In the genomic region with DNA sequence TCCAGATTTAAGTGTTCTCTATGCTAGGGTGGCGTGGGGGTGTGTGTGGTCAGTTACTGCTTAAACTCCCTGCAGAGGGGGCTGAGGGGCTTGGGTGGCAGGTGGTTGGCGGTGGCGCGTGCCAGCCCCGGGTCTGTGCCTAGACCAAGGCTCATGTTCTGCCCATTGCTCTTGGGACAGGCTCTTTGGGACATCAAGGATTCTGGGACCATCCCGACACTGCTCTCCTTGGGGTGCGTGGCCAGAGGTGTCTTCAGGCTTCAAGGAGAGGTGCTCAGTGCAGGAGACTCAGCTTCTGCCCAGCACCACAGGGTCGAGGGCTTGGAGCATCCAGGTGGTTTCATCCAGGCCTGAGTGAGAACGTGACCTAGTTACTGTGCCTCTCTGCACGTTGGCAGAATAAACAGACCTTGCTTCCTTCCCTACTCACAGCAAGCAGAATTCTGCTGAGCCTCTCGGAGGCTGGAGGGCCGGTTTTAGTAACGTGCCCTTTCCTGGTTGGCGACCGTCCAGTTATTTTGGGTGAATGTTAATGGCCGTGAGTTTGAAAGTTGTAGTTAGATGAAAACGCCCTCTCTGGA, we compare ENCODE assay signal across 1 cellular context.
TF ChIP-seq lines count a peak whose summit lies in the region.

No MANE protein-coding gene starts in this region.

TF ChIP-seq in H1, 55 proteins besides CTCF, POLR2A, EP300 and RAD21:
- TF ChIP-seq NANOG (IDR thresholded peaks at IDR 0.05; ENCODE audit: insufficient read depth, low read depth, low read length, poor library complexity, severe bottlenecking) (no peak), SIRT6 (IDR thresholded peaks at IDR 0.05; ENCODE audit: low read length) (no peak), EZH2 (IDR thresholded peaks at IDR 0.05; ENCODE audit: low read depth, low read length, severe bottlenecking) (no peak)
TF ChIP-seq in H1: peak in this region for 0.
